8 cellular contexts compared by ENCODE assay signal in genomic region chr2:190382851-190383250, GRCh38. TPM values are rescaled to one million over a fixed set of nuclear protein-coding genes. Genes with fewer than 3 reads are reported as not detected.
DNase-seq lines count a peak whose midpoint lies in the region; ATAC-seq and TF ChIP-seq lines count a peak whose summit lies in the region.

No MANE protein-coding gene starts in this region.

- no peaks in the 10 kb centered on the region for H3K27me3 Mint-ChIP-seq in osteocyte (ENCODE audit: unreplicated experiment)

- H3K4me3 Mint-ChIP-seq in osteocyte (ENCODE audit: unreplicated experiment): no peak overlapping the region

- no peak for TF ChIP-seq POLR2A in erythroblast (IDR thresholded peaks at IDR 0.05; ENCODE audit: low read length)

- TF ChIP-seq CTCF in LNCAP (IDR thresholded peaks at IDR 0.05) (peak; percentile 53), osteocyte (IDR thresholded peaks at IDR 0.05) (peak; percentile 53)

- H3K36me3 Mint-ChIP-seq in osteocyte (ENCODE audit: unreplicated experiment): no peaks in the 10 kb centered on the region

- DNase-seq in stimulated activated CD4-positive, alpha-beta T cell treated with anti-CD3 and anti-CD28 coated beads, Interleukin-2, amount 100 ng/mL, for 4 hours (ENCODE audit: low read depth): peak; percentile 35
- no peak for DNase-seq in stimulated activated CD4-positive, alpha-beta T cell treated with anti-CD3 and anti-CD28 coated beads, Interleukin-4, amount 100 ng/mL, for 1 hour
- peak; percentile 52 for DNase-seq in SK-N-DZ (ENCODE audit: low spot score)
- DNase-seq in erythroblast (lab: John Stamatoyannopoulos, UW): peak; percentile 58 to 72
- no peak for DNase-seq in osteocyte (ENCODE audit: extremely low spot score, unreplicated experiment)
- no peak for DNase-seq in activated effector memory CD4-positive, alpha-beta T cell treated with anti-CD3 and anti-CD28 coated beads, Interleukin-2, amount 50 U/mL, for 16 hours

- no peak overlapping the region for H3K27ac Mint-ChIP-seq in osteocyte (ENCODE audit: unreplicated experiment)

- ATAC-seq in GM21786 (IDR thresholded peaks at IDR 0.05; ENCODE audit: unreplicated experiment): peak; percentile 91

- no peaks in the 10 kb centered on the region for H3K4me1 Mint-ChIP-seq in osteocyte (ENCODE audit: unreplicated experiment)

- H3K9me3 Mint-ChIP-seq in osteocyte (ENCODE audit: unreplicated experiment): no peaks in the 10 kb centered on the region

RNA-seq across cellular contexts. Expression of gene MFSD6, which starts 25.3 kb away (rescaled TPM):
- polyA plus RNA-seq in SK-N-DZ (2014; cell fraction: cytosol; rRNA removed): 14.8 and 16.0 TPM in 2 replicates
- 6.9 and 9.1 TPM in 2 replicates for polyA plus RNA-seq in SK-N-DZ (2014; cell fraction: nucleus; rRNA removed)
- total RNA-seq in osteocyte: 7.1 and 12.1 TPM in 2 replicates

RNA-seq across cellular contexts. Expression of gene INPP1, which starts 39.5 kb away (rescaled TPM):
- polyA plus RNA-seq in SK-N-DZ (2014; cell fraction: cytosol; rRNA removed): 2.2 and 4.3 TPM in 2 replicates
- 2.4 and 6.0 TPM in 2 replicates for polyA plus RNA-seq in SK-N-DZ (2014; cell fraction: nucleus; rRNA removed)
- total RNA-seq in osteocyte: 17.3 and 18.2 TPM in 2 replicates

Comparison
In these comparisons a context has a peak if more than half of its experiments do, and no peak if none do; other contexts are left out.
1. DNase-seq: peak in stimulated activated CD4-positive, alpha-beta T cell treated with anti-CD3 and anti-CD28 coated beads, Interleukin-2, amount 100 ng/mL, for 4 hours (single experiment), SK-N-DZ (single experiment) and erythroblast (2 of 2); none in stimulated activated CD4-positive, alpha-beta T cell treated with anti-CD3 and anti-CD28 coated beads, Interleukin-4, amount 100 ng/mL, for 1 hour (single experiment), osteocyte (single experiment) and activated effector memory CD4-positive, alpha-beta T cell treated with anti-CD3 and anti-CD28 coated beads, Interleukin-2, amount 50 U/mL, for 16 hours (single experiment).